ENCODE assay signal across 11 cellular contexts in the genomic region with DNA sequence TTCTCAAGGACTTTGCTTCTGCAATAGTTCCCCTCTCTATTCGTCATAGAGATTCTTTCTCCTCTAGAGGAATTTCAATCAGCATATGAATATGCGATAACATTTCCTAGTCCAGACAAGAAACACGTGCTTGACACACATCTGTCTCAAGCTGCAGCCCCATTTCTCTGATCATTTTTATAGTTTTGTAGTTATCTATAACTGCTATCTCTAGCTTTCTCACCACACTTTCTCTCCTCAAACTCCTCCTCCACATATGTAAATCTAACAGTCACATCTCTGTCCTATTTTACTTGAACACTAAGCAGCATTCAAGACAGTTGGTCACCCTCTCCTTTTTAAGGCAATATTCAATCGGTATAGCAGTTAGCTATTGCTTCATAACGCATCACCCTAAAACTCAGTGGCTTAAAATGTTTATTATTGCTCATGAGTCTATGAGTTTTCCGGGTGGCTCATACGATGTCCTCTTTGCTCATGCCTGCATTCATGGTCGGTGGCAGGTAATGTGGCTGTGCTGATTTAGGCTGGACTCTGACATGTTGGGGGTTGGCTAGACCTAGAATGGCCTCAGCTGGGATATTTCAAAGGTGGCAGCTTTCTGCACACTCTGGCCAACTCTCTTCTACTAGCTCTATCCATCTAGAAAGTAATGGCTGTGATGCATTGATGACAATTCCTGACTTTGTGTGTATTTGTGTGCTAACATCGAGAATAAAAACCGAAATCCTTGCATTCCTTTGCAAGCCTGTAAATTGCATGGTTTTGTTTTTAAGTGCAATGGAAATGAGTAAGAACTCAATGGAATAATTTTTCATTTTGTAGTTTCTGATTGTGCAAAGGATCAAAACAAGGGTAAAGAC. TPM values are rescaled to one million over a fixed set of nuclear protein-coding genes. Genes with fewer than 3 reads are reported as not detected.
DNase-seq lines count a peak whose midpoint lies in the region; ATAC-seq and TF ChIP-seq lines count a peak whose summit lies in the region.
"Had no signal": no experiment of that assay in that cellular context is flagged by ENCODE, and none has a peak within 500 bp of the region (broad histone marks: within the 10 kb centered on the region; RNA-seq: fewer than 3 reads in every experiment).

No MANE protein-coding gene starts in this region.

- H3K4me3 ChIP-seq in DOHH2 (ENCODE audit: low read length): no peak overlapping the region
- H3K4me3 ChIP-seq in OCI-LY1 (ENCODE audit: low read depth, low read length, poor library complexity, severe bottlenecking): no peak overlapping the region
- H3K4me3 ChIP-seq in endodermal cell (ENCODE audit: low read length): no peak overlapping the region
- H3K4me3 ChIP-seq in neuronal stem cell (ENCODE audit: low read length in 2 of 2): no peak overlapping the region
- H3K4me3 ChIP-seq in PC-9: no peak overlapping the region
- H3K4me3 ChIP-seq: gastrocnemius medialis, lower lobe of right lung, right lobe of liver had no signal

- H2AFZ ChIP-seq in OCI-LY1 (ENCODE audit: low read length) (peak overlapping the region; percentile 67; the same call in 1 of the 2 replicates), neuronal stem cell (ENCODE audit: low read length) (no peak overlapping the region), PC-9 (no peak overlapping the region)

- no peak overlapping the region for H3K27ac Mint-ChIP-seq in endodermal cell

- no peak overlapping the region for H3K18ac ChIP-seq in neuronal stem cell (ENCODE audit: low read length)

- H2BK12ac ChIP-seq in neuronal stem cell (ENCODE audit: low read length): no peak overlapping the region

- no peak overlapping the region for H2BK120ac ChIP-seq in neuronal stem cell (ENCODE audit: low read depth, low read length)

- H3K27me3 Mint-ChIP-seq in endodermal cell (ENCODE audit: insufficient read depth): no peaks in the 10 kb centered on the region

- no peak overlapping the region for H2BK15ac ChIP-seq in neuronal stem cell (ENCODE audit: low read length)

- H3K36me3 Mint-ChIP-seq in endodermal cell (ENCODE audit: low read depth): no peaks in the 10 kb centered on the region

- intact Hi-C loops in PC-9 (cut with micrococcal nuclease; ENCODE audit: unreplicated experiment): no loop called here

- H3K27me3 ChIP-seq in DOHH2 (ENCODE audit: control insufficient read depth, low read length) (no peaks in the 10 kb centered on the region), OCI-LY1 (ENCODE audit: insufficient read depth, low read length) (no peaks in the 10 kb centered on the region), endodermal cell (ENCODE audit: control insufficient read depth, insufficient read depth, low read length, poor library complexity, severe bottlenecking) (no peaks in the 10 kb centered on the region), neuronal stem cell (ENCODE audit: control insufficient read depth in 3 of 3, insufficient read depth in 3 of 3, low read depth in 1 of 3, low read length in 3 of 3) (no peaks in the 10 kb centered on the region), PC-9 (ENCODE audit: insufficient read depth, low read depth) (no peaks in the 10 kb centered on the region)
- H3K27me3 ChIP-seq: gastrocnemius medialis, right lobe of liver had no signal

- DNase-seq in endodermal cell: peak; percentile 55
- no peak for DNase-seq in neuronal stem cell (ENCODE audit: low spot score)
- DNase-seq in GM13977 (ENCODE audit: low spot score): no peak
- no peak for DNase-seq in T-helper 9 cell
- DNase-seq in PC-9: no peak
- DNase-seq: gastrocnemius medialis, lower lobe of right lung, right lobe of liver had no signal

- no peaks in the 10 kb centered on the region for H3K9me3 ChIP-seq in DOHH2 (ENCODE audit: control insufficient read depth, insufficient read depth, low read length)
- no peaks in the 10 kb centered on the region for H3K9me3 ChIP-seq in OCI-LY1 (ENCODE audit: low read length)
- H3K9me3 ChIP-seq in endodermal cell (ENCODE audit: control insufficient read depth, low read length): no peaks in the 10 kb centered on the region
- H3K9me3 ChIP-seq in neuronal stem cell (replicated peaks in 1 of 2; ENCODE audit: control insufficient read depth in 2 of 2, insufficient read depth in 1 of 2, low read depth in 1 of 2, low read length in 2 of 2): no peaks in the 10 kb centered on the region
- no peaks in the 10 kb centered on the region for H3K9me3 ChIP-seq in PC-9 (ENCODE audit: insufficient read depth, low read depth)
- H3K9me3 ChIP-seq: gastrocnemius medialis, lower lobe of right lung, right lobe of liver had no signal

- no peak overlapping the region for H3K23ac ChIP-seq in neuronal stem cell (ENCODE audit: low read depth, low read length, poor library complexity)

- no peak overlapping the region for H3K4me3 Mint-ChIP-seq in endodermal cell

- in situ Hi-C loops in GM13977 (cut with MboI; ENCODE audit: low pct_unique_long_range_greater_than_20kb, low sequenced_read_pairs, unreplicated experiment): no loop called here

- no peaks in the 10 kb centered on the region for H3K79me1 ChIP-seq in neuronal stem cell (ENCODE audit: low read depth, low read length)

- BruUV-seq in PC-9 (replicated peaks; lab: Mats Ljungman, UMichigan): no TSS peak

- H3K79me2 ChIP-seq in DOHH2 (ENCODE audit: control insufficient read depth, low read length) (no peaks in the 10 kb centered on the region), OCI-LY1 (ENCODE audit: insufficient read depth, low read length) (no peaks in the 10 kb centered on the region), PC-9 (ENCODE audit: low read depth) (no peaks in the 10 kb centered on the region)

- ATAC-seq in GM19452 (IDR thresholded peaks at IDR 0.05; ENCODE audit: unreplicated experiment): peak; percentile 13
- ATAC-seq: gastrocnemius medialis, right lobe of liver had no signal

- H3K9me3 Mint-ChIP-seq in endodermal cell: no peaks in the 10 kb centered on the region

- no peak overlapping the region for H2AK5ac ChIP-seq in neuronal stem cell (ENCODE audit: low read depth, low read length)

- no peak for TF ChIP-seq CTCF in DOHH2 (IDR thresholded peaks at IDR 0.05; ENCODE audit: low read depth, low read length, poor library complexity, severe bottlenecking)
- TF ChIP-seq CTCF in OCI-LY1 (IDR thresholded peaks at IDR 0.05; ENCODE audit: low read length): no peak
- no peak for TF ChIP-seq CTCF in endodermal cell (conservative IDR thresholded peaks at IDR 0.05)
- no peak for TF ChIP-seq CTCF in GM13977 (IDR thresholded peaks at IDR 0.05; ENCODE audit: extremely low read depth, insufficient read depth, missing control alignments)
- TF ChIP-seq CTCF in PC-9 (conservative IDR thresholded peaks at IDR 0.05): no peak

- H3K4me2 ChIP-seq in DOHH2 (ENCODE audit: low read length) (peak overlapping the region; percentile 44; the same call in 1 of the 2 replicates), OCI-LY1 (ENCODE audit: low read length) (peak overlapping the region; percentile 30; the same call in 1 of the 2 replicates), neuronal stem cell (ENCODE audit: insufficient read depth, low read length, poor library complexity, severe bottlenecking) (no peak overlapping the region), PC-9 (no peak overlapping the region)

- H3K4me1 Mint-ChIP-seq in endodermal cell: peaks cover 40% of the 10 kb centered on the region

- no peaks in the 10 kb centered on the region for H3F3A ChIP-seq in DOHH2 (ENCODE audit: control insufficient read depth, insufficient read depth)
- H3F3A ChIP-seq in OCI-LY1 (ENCODE audit: insufficient read depth, low read length): no peaks in the 10 kb centered on the region
- H3F3A ChIP-seq in PC-9 (ENCODE audit: insufficient read depth, low read depth): no peaks in the 10 kb centered on the region

- H3K9me2 ChIP-seq in DOHH2 (replicated peaks; ENCODE audit: control insufficient read depth, low read length) (no peaks in the 10 kb centered on the region), OCI-LY1 (ENCODE audit: low read depth, low read length) (no peaks in the 10 kb centered on the region), PC-9 (ENCODE audit: insufficient read depth) (no peaks in the 10 kb centered on the region)

- no peak overlapping the region for H4K8ac ChIP-seq in neuronal stem cell (ENCODE audit: low read depth, low read length)

- POLR2A ChIA-PET in PC-9 (lab: Charles Lee; ENCODE audit: unreplicated experiment): no interaction called here

- CTCF ChIA-PET in PC-9 (lab: Charles Lee): no interaction called here

- 87 to 96% methylated on average over 6 to 10 of the region's 10 CpGs for WGBS in endodermal cell (ENCODE audit: insufficient coverage in 1 of 2, insufficient read length in 1 of 2), 2 experiments
- WGBS in neuronal stem cell (ENCODE audit: extremely low coverage in 2 of 2, insufficient read length in 2 of 2, insufficient replicate concordance in 1 of 2), 2 donors: no CpG with 5 or more reads among the region's 10 CpGs

- no peak overlapping the region for H2BK5ac ChIP-seq in neuronal stem cell (ENCODE audit: low read length)

- H3K14ac ChIP-seq in neuronal stem cell (ENCODE audit: low read length): no peak overlapping the region

- H4K20me1 ChIP-seq in DOHH2 (ENCODE audit: control insufficient read depth, insufficient read depth, low read depth, low read length) (no peaks in the 10 kb centered on the region), OCI-LY1 (ENCODE audit: insufficient read depth, low read length) (no peaks in the 10 kb centered on the region), PC-9 (ENCODE audit: insufficient read depth) (no peaks in the 10 kb centered on the region)

- H3K4me1 ChIP-seq in DOHH2 (ENCODE audit: control insufficient read depth, low read length): peaks cover 40% of the 10 kb centered on the region
- H3K4me1 ChIP-seq in OCI-LY1 (ENCODE audit: insufficient read depth, low read length, severe bottlenecking): peaks cover 51% of the 10 kb centered on the region
- no peaks in the 10 kb centered on the region for H3K4me1 ChIP-seq in endodermal cell (ENCODE audit: control insufficient read depth, insufficient read depth, low read length)
- H3K4me1 ChIP-seq in neuronal stem cell (ENCODE audit: control insufficient read depth in 2 of 2, insufficient read depth in 1 of 2, low read depth in 1 of 2, low read length in 2 of 2): no peaks in the 10 kb centered on the region
- H3K4me1 ChIP-seq in PC-9 (replicated peaks; ENCODE audit: insufficient read depth): no peaks in the 10 kb centered on the region
- H3K4me1 ChIP-seq: gastrocnemius medialis, lower lobe of right lung, right lobe of liver had no signal

- H3K4ac ChIP-seq in neuronal stem cell (ENCODE audit: low read length): no peak overlapping the region

- no peak overlapping the region for H3K27ac ChIP-seq in DOHH2 (ENCODE audit: low read depth, low read length)
- peak overlapping the region; percentile 0 for H3K27ac ChIP-seq in OCI-LY1 (ENCODE audit: low read depth, low read length, poor library complexity, severe bottlenecking)
- no peak overlapping the region for H3K27ac ChIP-seq in endodermal cell (ENCODE audit: low read depth, low read length)
- H3K27ac ChIP-seq in neuronal stem cell (replicated peaks; ENCODE audit: low read length): no peak overlapping the region
- no peak overlapping the region for H3K27ac ChIP-seq in PC-9
- H3K27ac ChIP-seq: gastrocnemius medialis, lower lobe of right lung, right lobe of liver had no signal

- H3K36me3 ChIP-seq in DOHH2 (ENCODE audit: control insufficient read depth, low read length) (no peaks in the 10 kb centered on the region), OCI-LY1 (ENCODE audit: insufficient read depth, low read length) (no peaks in the 10 kb centered on the region), endodermal cell (ENCODE audit: control insufficient read depth, insufficient read depth, low read length) (no peaks in the 10 kb centered on the region), neuronal stem cell (replicated peaks in 1 of 2; ENCODE audit: control insufficient read depth in 2 of 2, insufficient read depth in 2 of 2, low read length in 2 of 2) (no peaks in the 10 kb centered on the region), PC-9 (ENCODE audit: low read depth) (no peaks in the 10 kb centered on the region)
- H3K36me3 ChIP-seq: gastrocnemius medialis, lower lobe of right lung, right lobe of liver had no signal

- H3K9ac ChIP-seq in OCI-LY1 (ENCODE audit: low read length): no peak overlapping the region; the same call in 1 of the 2 replicates
- H3K9ac ChIP-seq in endodermal cell (ENCODE audit: extremely low read depth, low read length, poor library complexity, severe bottlenecking): no peak overlapping the region
- H3K9ac ChIP-seq in neuronal stem cell (ENCODE audit: low read depth, low read length, poor library complexity): no peak overlapping the region

- H4K91ac ChIP-seq in neuronal stem cell (ENCODE audit: low read depth, low read length, poor library complexity): no peak overlapping the region

RNA-seq across cellular contexts. Expression of gene ATP6V1G3, which starts 20.6 kb away (rescaled TPM):
- total RNA-seq in endodermal cell (1 to 10 TPM in 1 of 2 donors, under 1 TPM in 1; 0.62 to 1.5 TPM), PC-9 (2021) (not detected in 2 replicates)
- polyA plus RNA-seq in endodermal cell (2013, experiment 1 of 2): not detected
- polyA plus RNA-seq in endodermal cell (2013, experiment 2 of 2): not detected
- polyA plus RNA-seq in neuronal stem cell (2013, experiment 1 of 2): not detected
- not detected for polyA plus RNA-seq in neuronal stem cell (2013, experiment 2 of 2)
- total RNA-seq: gastrocnemius medialis, lower lobe of right lung, right lobe of liver had no signal

Comparison
In these comparisons a context has a peak if more than half of its experiments do, and no peak if none do; other contexts are left out.
1. H3K4me2 ChIP-seq: peak in DOHH2 (single experiment) and OCI-LY1 (single experiment); none in neuronal stem cell (single experiment) and PC-9 (single experiment).